Comparison of ENCODE assay signal across 24 cellular contexts in the genomic region with DNA sequence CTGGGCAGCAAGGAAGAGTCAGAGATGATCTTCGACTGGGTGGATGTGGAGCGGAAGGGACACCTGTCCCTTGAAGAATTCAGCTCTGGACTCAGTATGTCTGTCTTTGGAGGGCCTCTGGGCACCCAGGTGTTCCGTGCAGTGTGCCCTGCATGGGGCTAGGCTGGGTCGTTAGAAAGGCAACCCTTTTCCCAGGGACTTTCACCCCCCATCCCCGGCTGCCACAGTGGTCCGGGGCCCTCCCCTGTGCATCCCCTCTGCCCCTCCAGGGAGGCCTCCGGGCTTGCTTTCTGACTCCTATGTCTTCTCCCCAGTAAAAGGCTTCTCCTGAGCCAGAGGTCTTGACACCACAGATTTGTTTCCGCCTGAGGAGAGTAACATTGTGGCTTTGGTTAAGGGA. TPM values are rescaled to one million over a fixed set of nuclear protein-coding genes. Genes with fewer than 3 reads are reported as not detected.
DNase-seq lines count a peak whose midpoint lies in the region; ATAC-seq, FAIRE-seq and TF ChIP-seq lines count a peak whose summit lies in the region.
"Had no signal": no experiment of that assay in that cellular context is flagged by ENCODE, and none has a peak within 500 bp of the region (broad histone marks: within the 10 kb centered on the region; RNA-seq: fewer than 3 reads in every experiment).

No MANE protein-coding gene starts in this region.

- TF ChIP-seq POLR2A in GM12878 (IDR thresholded peaks at IDR 0.05; ENCODE audit: low read depth, low read length) (no peak), K562 (conservative IDR thresholded peaks at IDR 0.05) (no peak)

- H3K27ac ChIP-seq in GM12878 (ENCODE audit: control insufficient read depth, insufficient read depth) = no peak overlapping the region
- H3K27ac ChIP-seq in K562 (ENCODE audit: extremely low read depth, low read depth, low read length) = no peak overlapping the region

- no peak overlapping the region for H3K4me2 ChIP-seq in GM12878 (ENCODE audit: control insufficient read depth, insufficient read depth)
- H3K4me2 ChIP-seq in K562 (ENCODE audit: insufficient read depth, low read length) = no peak overlapping the region
- H3K4me2 ChIP-seq: GM23338 had no signal

- H3K4me3 Mint-ChIP-seq in nephron progenitor cell = no peak overlapping the region
- H3K4me3 Mint-ChIP-seq in stimulated activated memory B cell treated with anti-CD40 and anti-IgM and Interleukin-4, amounts not matched to agents 10 μg/mL and 1 μg/mL and 100 μg/mL, for 72 hours = no peak overlapping the region
- H3K4me3 Mint-ChIP-seq: CD4-positive, CD25-positive, alpha-beta regulatory T cell; CD8-positive, alpha-beta memory T cell; GM23338 had no signal

- TF ChIP-seq EP300 in GM12878 (IDR thresholded peaks at IDR 0.05; ENCODE audit: borderline replicate concordance in 1 of 2, control insufficient read depth in 1 of 2, low read depth in 2 of 2, low read length in 2 of 2) (no peak), K562 (IDR thresholded peaks at IDR 0.05; ENCODE audit: low read length) (no peak)

- H3K36me3 Mint-ChIP-seq in nephron progenitor cell (ENCODE audit: low read depth) = no peaks in the 10 kb centered on the region
- no peaks in the 10 kb centered on the region for H3K36me3 Mint-ChIP-seq in stimulated activated memory B cell treated with anti-CD40 and anti-IgM and Interleukin-4, amounts not matched to agents 10 μg/mL and 1 μg/mL and 100 μg/mL, for 72 hours
- H3K36me3 Mint-ChIP-seq: CD4-positive, CD25-positive, alpha-beta regulatory T cell; CD8-positive, alpha-beta memory T cell had no signal

- WGBS in GM12878 (ENCODE audit: insufficient coverage, insufficient replicate concordance, low lambda C conversion rate, missing lambda C conversion rate) = 14% methylated on average over 8 of the region's 8 CpGs
- 2% methylated on average over 8 of the region's 8 CpGs for WGBS in K562 (ENCODE audit: insufficient coverage, low coverage, missing lambda C conversion rate)

- in situ Hi-C loops in GM12878 (cut with MboI) (no loop called here), K562 (cut with MboI) (no loop called here)

- H4K20me1 ChIP-seq in GM12878 (ENCODE audit: control insufficient read depth, insufficient read depth) (no peaks in the 10 kb centered on the region), K562 (replicated peaks; ENCODE audit: control insufficient read depth, insufficient read depth, low read length) (peaks cover 10% of the 10 kb centered on the region; the same call in 1 of the 2 replicates)

- RAD21 ChIA-PET in GM12878 (lab: Charles Lee; ENCODE audit: unreplicated experiment) = no interaction called here

- DNase-seq in GM12878 (ENCODE audit: low read depth, low spot score) = no peak
- DNase-seq in K562 (ENCODE audit: extremely low read depth in 1 of 4, low spot score in 3 of 4) = no peak
- no peak for DNase-seq in nephron progenitor cell
- DNase-seq: ACHN; BE2C; C1 segment of cervical spinal cord; CD4-positive, CD25-positive, alpha-beta regulatory T cell; CD8-positive, alpha-beta memory T cell; COR-L47; DMS 273 treated with DMSO at 0.1 percent for 48 hours; DMS53; DND-41; EL; HCEC 1CT; IMR-90 had no signal

- no peaks in the 10 kb centered on the region for H3K79me2 ChIP-seq in GM12878 (ENCODE audit: control insufficient read depth, insufficient read depth, low read length)
- H3K79me2 ChIP-seq in K562 (ENCODE audit: control insufficient read depth, insufficient read depth, low read length) = no peaks in the 10 kb centered on the region

- H3K27ac Mint-ChIP-seq in nephron progenitor cell = peak overlapping the region; percentile 42
- peak overlapping the region; percentile 39 for H3K27ac Mint-ChIP-seq in stimulated activated memory B cell treated with anti-CD40 and anti-IgM and Interleukin-4, amounts not matched to agents 10 μg/mL and 1 μg/mL and 100 μg/mL, for 72 hours
- H3K27ac Mint-ChIP-seq: CD8-positive, alpha-beta memory T cell; GM23338 had no signal

- CTCF ChIA-PET in GM12878 (lab: Yijun Ruan, JAX) = interaction anchor here (0.6 kb wide), 1 partner anchor 20 kb away, joined by 3 read pairs; no protein-coding TSS in a partner anchor
- CTCF ChIA-PET in K562 (lab: Yijun Ruan, JAX; ENCODE audit: low intra/inter-chr PET ratio) = no interaction called here

- H3K9me3 Mint-ChIP-seq in nephron progenitor cell = no peaks in the 10 kb centered on the region
- H3K9me3 Mint-ChIP-seq in stimulated activated memory B cell treated with anti-CD40 and anti-IgM and Interleukin-4, amounts not matched to agents 10 μg/mL and 1 μg/mL and 100 μg/mL, for 72 hours = no peaks in the 10 kb centered on the region
- H3K9me3 Mint-ChIP-seq: CD4-positive, CD25-positive, alpha-beta regulatory T cell; CD8-positive, alpha-beta memory T cell; GM23338 had no signal

- TF ChIP-seq CTCF in GM12878 (IDR thresholded peaks at IDR 0.05 in 2 of 3, conservative IDR thresholded peaks at IDR 0.05 in 1 of 3; ENCODE audit: control insufficient read depth in 2 of 3, extremely low read depth in 1 of 3, insufficient read depth in 1 of 3, low read depth in 3 of 3, low read length in 3 of 3) (no peak), K562 (IDR thresholded peaks at IDR 0.05 in 2 of 3, conservative IDR thresholded peaks at IDR 0.05 in 1 of 3; ENCODE audit: insufficient read depth in 2 of 3, low read depth in 1 of 3, low read length in 3 of 3) (no peak), nephron progenitor cell (IDR thresholded peaks at IDR 0.05) (no peak)

- H3K36me3 ChIP-seq in GM12878 (ENCODE audit: control insufficient read depth in 2 of 2, insufficient read depth in 2 of 2, low read length in 1 of 2) (no peaks in the 10 kb centered on the region), K562 (ENCODE audit: control insufficient read depth, insufficient read depth, low read length) (no peaks in the 10 kb centered on the region)
- H3K36me3 ChIP-seq: BE2C had no signal

- no peaks in the 10 kb centered on the region for H3K9me1 ChIP-seq in K562 (ENCODE audit: control insufficient read depth, insufficient read depth, low read length)

- no peak overlapping the region for H3K4me3 ChIP-seq in GM12878
- H3K4me3 ChIP-seq in K562 = no peak overlapping the region
- H3K4me3 ChIP-seq: GM23338 had no signal

- H2AFZ ChIP-seq in GM12878 (ENCODE audit: control insufficient read depth, low read depth, low read length) (no peak overlapping the region), K562 (ENCODE audit: low read depth, low read length) (no peak overlapping the region)

- ATAC-seq in GM12878 (peak; percentile 26; the same call in 2 of the 3 replicates), K562 (no peak), HG02885 (IDR thresholded peaks at IDR 0.05; ENCODE audit: poor library complexity, unreplicated experiment) (no peak), HG02970 (IDR thresholded peaks at IDR 0.05; ENCODE audit: low FRiP score, unreplicated experiment) (no peak)
- no peak for ATAC-seq in stimulated activated memory B cell treated with anti-CD40 and anti-IgM and Interleukin-4, amounts not matched to agents 10 μg/mL and 1 μg/mL and 100 μg/mL, for 72 hours
- ATAC-seq: GM23338 had no signal

- POLR2A ChIA-PET in GM12878 (lab: Charles Lee) (interaction anchor here (0.8 kb wide), 1 partner anchor 9 kb away, joined by 4 read pairs; no protein-coding TSS in a partner anchor), K562 (lab: Yijun Ruan, JAX) (interaction anchor here (0.6 kb wide), 1 partner anchor 83 kb away, joined by 3 read pairs; no protein-coding TSS in a partner anchor)

- FAIRE-seq in GM12878 (lab: Jason Lieb, UNC) (no peak), K562 (lab: Jason Lieb, UNC) (no peak)
- FAIRE-seq: A204.1, G401.6, GM12892, H54, HTR-8/SVneo had no signal

- BruUV-seq in GM12878 (replicated peaks; lab: Mats Ljungman, UMichigan) (no TSS peak), K562 (replicated peaks; lab: Mats Ljungman, UMichigan) (no TSS peak)

- H3K27me3 ChIP-seq in GM12878 (replicated peaks in 1 of 2; ENCODE audit: control insufficient read depth in 2 of 2, insufficient read depth in 2 of 2, low read length in 1 of 2) (no peaks in the 10 kb centered on the region), K562 (ENCODE audit: control insufficient read depth in 2 of 2, insufficient read depth in 2 of 2, low read length in 2 of 2) (peaks cover 31 to 73% of the 10 kb centered on the region in 2 experiments)
- H3K27me3 ChIP-seq: BE2C had no signal

- intact Hi-C loops in GM12878 (cut with micrococcal nuclease; ENCODE audit: unreplicated experiment) (no loop called here), K562 (cut with micrococcal nuclease) (no loop called here)

- H3K9me3 ChIP-seq in GM12878 (replicated peaks; ENCODE audit: control insufficient read depth, insufficient read depth, low read length) (no peaks in the 10 kb centered on the region), K562 (replicated peaks; ENCODE audit: control insufficient read depth, insufficient read depth, low read depth, low read length) (no peaks in the 10 kb centered on the region)
- H3K9me3 ChIP-seq: BE2C had no signal

- H3K9ac ChIP-seq in GM12878 (ENCODE audit: control insufficient read depth, insufficient read depth, low read length) (no peak overlapping the region), K562 (ENCODE audit: insufficient read depth in 1 of 2, low read depth in 2 of 2, low read length in 2 of 2) (no peak overlapping the region; a peak in 1 of 4 replicates)

- no peak for TF ChIP-seq RAD21 in GM12878 (IDR thresholded peaks at IDR 0.05; ENCODE audit: insufficient read depth, low read depth, low read length)
- TF ChIP-seq RAD21 in K562 (CRISPR knock-in tag; conservative IDR thresholded peaks at IDR 0.05 in 1 of 2, IDR thresholded peaks at IDR 0.05 in 1 of 2) = no peak

- H3K4me1 Mint-ChIP-seq in nephron progenitor cell = no peaks in the 10 kb centered on the region
- H3K4me1 Mint-ChIP-seq in stimulated activated memory B cell treated with anti-CD40 and anti-IgM and Interleukin-4, amounts not matched to agents 10 μg/mL and 1 μg/mL and 100 μg/mL, for 72 hours = no peaks in the 10 kb centered on the region
- H3K4me1 Mint-ChIP-seq: CD4-positive, CD25-positive, alpha-beta regulatory T cell; CD8-positive, alpha-beta memory T cell; GM23338 had no signal

- H3K27me3 Mint-ChIP-seq in nephron progenitor cell (ENCODE audit: low read depth, poor library complexity) = peaks cover 9% of the 10 kb centered on the region
- no peaks in the 10 kb centered on the region for H3K27me3 Mint-ChIP-seq in stimulated activated memory B cell treated with anti-CD40 and anti-IgM and Interleukin-4, amounts not matched to agents 10 μg/mL and 1 μg/mL and 100 μg/mL, for 72 hours
- H3K27me3 Mint-ChIP-seq: CD4-positive, CD25-positive, alpha-beta regulatory T cell had no signal

- SMC1A ChIA-PET in GM12878 (lab: Charles Lee; ENCODE audit: uncharacterized antibody, unreplicated experiment) = no interaction called here

- H3K4me1 ChIP-seq in GM12878 (ENCODE audit: control insufficient read depth, insufficient read depth, low read length) (peaks cover 3% of the 10 kb centered on the region; the same call in 1 of the 2 replicates), K562 (replicated peaks in 1 of 2; ENCODE audit: control insufficient read depth in 2 of 2, insufficient read depth in 2 of 2, low read length in 2 of 2) (peaks cover 0 to 6% of the 10 kb centered on the region in 2 experiments; a peak in 1 of 5 replicates)
- H3K4me1 ChIP-seq: BE2C had no signal

RNA-seq across cellular contexts. Expression of gene RAB44, which starts 16.2 kb away (rescaled TPM):
- total RNA-seq in GM12878 (2013; cell fraction: nucleolus; rRNA removed) = 0.23 TPM in 1 of 2 replicates, not detected in the other
- total RNA-seq in GM12878 (2014; rRNA removed) (0.06 TPM in 1 of 2 replicates, not detected in the other), GM12878 (2014; rRNA removed; fragmentation: Illumina TruSeq; extraction: Trizol) (not detected in 2 replicates), GM12878 (2021) (0.05 TPM in 1 of 2 replicates, not detected in the other), K562 (2014; rRNA removed) (not detected in 2 replicates), K562 (2014; rRNA removed; fragmentation: Illumina TruSeq; extraction: Trizol) (not detected in 2 replicates), K562 (2015; rRNA removed; fragmentation: Illumina TruSeq; extraction: Trizol) (not detected in 2 replicates), K562 (2021) (not detected in 2 replicates)
- polyA plus RNA-seq in GM12878 (2011; ENCODE audit: low read depth) = not detected
- polyA plus RNA-seq in GM12878 (2011; rRNA removed) (0.05 TPM in 1 of 2 replicates, not detected in the other), GM12878 (2014; fragmentation: Illumina TruSeq; extraction: Trizol) (0.01 TPM in 1 of 2 replicates, not detected in the other), GM12878 (2014; fragmentation: Nextera tagmentation; extraction: Ambion mirVana) (under 1 TPM in 1 of 2 experiments, not detected in 1; 0.02 TPM), GM12878 (2014; rRNA removed) (0.01 and 0.05 TPM in 2 replicates), GM12878 (2016; fragmentation: Nextera tagmentation; extraction: Ambion mirVana) (under 1 TPM; 0.05 to 0.08 TPM), K562 (2011; rRNA removed) (not detected in 2 replicates), K562 (2014; fragmentation: Illumina TruSeq; extraction: Trizol) (not detected in 2 replicates), K562 (2014; fragmentation: Nextera tagmentation; extraction: Ambion mirVana) (not detected), K562 (2014; rRNA removed) (not detected in 2 replicates)
- polyA plus RNA-seq in GM12878 (2011; cell fraction: cytosol; rRNA removed) = 0.05 and 0.06 TPM in 2 replicates
- polyA plus RNA-seq in GM12878 (2011; cell fraction: nucleus; rRNA removed) = 0.24 and 0.26 TPM in 2 replicates
- 0.03 and 0.05 TPM in 2 replicates for polyA plus RNA-seq in GM12878 (2012)
- 0.05 TPM in 1 of 2 replicates, not detected in the other for polyA minus RNA-seq in GM12878 (2011; rRNA and poly(A)+ RNA removed)
- not detected in 2 replicates for polyA minus RNA-seq in GM12878 (2011; cell fraction: cytosol; rRNA and poly(A)+ RNA removed)
- polyA minus RNA-seq in GM12878 (2011; cell fraction: nucleus; rRNA and poly(A)+ RNA removed) = not detected in 2 replicates
- not detected in 2 replicates for total RNA-seq in K562 (2011; cell fraction: chromatin; rRNA removed; ENCODE audit: low replicate concordance)
- 0.17 TPM in 1 of 2 replicates, not detected in the other for total RNA-seq in K562 (2011; cell fraction: nucleolus; rRNA removed)
- total RNA-seq in K562 (2011; cell fraction: nucleoplasm; rRNA removed) = not detected in 2 replicates
- not detected in 2 replicates for polyA plus RNA-seq in K562 (2011; cell fraction: cytosol; rRNA removed)
- polyA plus RNA-seq in K562 (2011; cell fraction: nucleus; rRNA removed) = not detected in 2 replicates
- 0.10 TPM in 1 of 2 replicates, not detected in the other for polyA plus RNA-seq in K562 (2012)
- not detected in 2 replicates for polyA minus RNA-seq in K562 (2011; rRNA and poly(A)+ RNA removed)
- polyA minus RNA-seq in K562 (2011; cell fraction: cytosol; rRNA and poly(A)+ RNA removed) = not detected in 2 replicates
- polyA minus RNA-seq in K562 (2011; cell fraction: nucleus; rRNA and poly(A)+ RNA removed) = not detected in 2 replicates
- total RNA-seq: CD8-positive, alpha-beta memory T cell; GM23338; IMR-90 had no signal
- polyA plus RNA-seq: CD4-positive, CD25-positive, alpha-beta regulatory T cell; CD8-positive, alpha-beta memory T cell; GM23338 had no signal

RNA-seq across cellular contexts. Expression of gene CDKN1A, which starts 35.3 kb away (rescaled TPM):
- total RNA-seq in GM12878 (2013; cell fraction: nucleolus; rRNA removed) = 98.4 and 111 TPM in 2 replicates
- 186 and 198 TPM in 2 replicates for total RNA-seq in GM12878 (2014; rRNA removed)
- 139 and 144 TPM in 2 replicates for total RNA-seq in GM12878 (2014; rRNA removed; fragmentation: Illumina TruSeq; extraction: Trizol)
- 315 and 321 TPM in 2 replicates for total RNA-seq in GM12878 (2021)
- polyA plus RNA-seq in GM12878 (2011; ENCODE audit: low read depth) = 50.2 TPM
- 103 and 200 TPM in 2 replicates for polyA plus RNA-seq in GM12878 (2011; rRNA removed)
- 275 and 303 TPM in 2 replicates for polyA plus RNA-seq in GM12878 (2011; cell fraction: cytosol; rRNA removed)
- 252 and 284 TPM in 2 replicates for polyA plus RNA-seq in GM12878 (2011; cell fraction: nucleus; rRNA removed)
- polyA plus RNA-seq in GM12878 (2012) = 129 and 156 TPM in 2 replicates
- polyA plus RNA-seq in GM12878 (2014; fragmentation: Illumina TruSeq; extraction: Trizol) = 154 and 232 TPM in 2 replicates
- polyA plus RNA-seq in GM12878 (2014; fragmentation: Nextera tagmentation; extraction: Ambion mirVana) = 10 to 100 TPM; 25.2 to 48.4 TPM
- 330 and 358 TPM in 2 replicates for polyA plus RNA-seq in GM12878 (2014; rRNA removed)
- 100 to 1,000 TPM; 604 to 637 TPM for polyA plus RNA-seq in GM12878 (2016; fragmentation: Nextera tagmentation; extraction: Ambion mirVana)
- 81.2 and 140 TPM in 2 replicates for polyA minus RNA-seq in GM12878 (2011; rRNA and poly(A)+ RNA removed)
- 55.9 and 57.9 TPM in 2 replicates for polyA minus RNA-seq in GM12878 (2011; cell fraction: cytosol; rRNA and poly(A)+ RNA removed)
- polyA minus RNA-seq in GM12878 (2011; cell fraction: nucleus; rRNA and poly(A)+ RNA removed) = 58.8 and 96.6 TPM in 2 replicates
- total RNA-seq in K562 (2011; cell fraction: chromatin; rRNA removed; ENCODE audit: low replicate concordance) = 2.3 and 8.5 TPM in 2 replicates
- total RNA-seq in K562 (2011; cell fraction: nucleolus; rRNA removed) = 6.4 and 8.2 TPM in 2 replicates
- total RNA-seq in K562 (2011; cell fraction: nucleoplasm; rRNA removed) = 5.9 and 9.0 TPM in 2 replicates
- 5.1 and 5.6 TPM in 2 replicates for total RNA-seq in K562 (2014; rRNA removed)
- total RNA-seq in K562 (2014; rRNA removed; fragmentation: Illumina TruSeq; extraction: Trizol) = 2.5 and 3.3 TPM in 2 replicates
- 2.1 TPM in 2 replicates for total RNA-seq in K562 (2015; rRNA removed; fragmentation: Illumina TruSeq; extraction: Trizol)
- 7.3 and 8.1 TPM in 2 replicates for total RNA-seq in K562 (2021)
- polyA plus RNA-seq in K562 (2011; rRNA removed) = 7.6 and 9.2 TPM in 2 replicates
- 10.9 and 18.9 TPM in 2 replicates for polyA plus RNA-seq in K562 (2011; cell fraction: cytosol; rRNA removed)
- 9.1 and 12.7 TPM in 2 replicates for polyA plus RNA-seq in K562 (2011; cell fraction: nucleus; rRNA removed)
- 8.9 and 18.7 TPM in 2 replicates for polyA plus RNA-seq in K562 (2012)
- 5.8 and 7.7 TPM in 2 replicates for polyA plus RNA-seq in K562 (2014; fragmentation: Illumina TruSeq; extraction: Trizol)
- polyA plus RNA-seq in K562 (2014; fragmentation: Nextera tagmentation; extraction: Ambion mirVana) = under 1 TPM; 0.25 to 0.49 TPM
- polyA plus RNA-seq in K562 (2014; rRNA removed) = 5.9 and 7.0 TPM in 2 replicates
- 2.5 and 3.7 TPM in 2 replicates for polyA minus RNA-seq in K562 (2011; rRNA and poly(A)+ RNA removed)
- 3.7 and 5.2 TPM in 2 replicates for polyA minus RNA-seq in K562 (2011; cell fraction: cytosol; rRNA and poly(A)+ RNA removed)
- polyA minus RNA-seq in K562 (2011; cell fraction: nucleus; rRNA and poly(A)+ RNA removed) = 3.1 and 4.0 TPM in 2 replicates

Comparison
In these comparisons a context has a peak if more than half of its experiments do, and no peak if none do; other contexts are left out.
1. RNA of gene CDKN1A, which starts 35.3 kb away (total RNA-seq): 98.4 to 321 TPM in GM12878; 2.1 to 9.0 TPM in K562; every median in the first group is over 4 times any median in the second.